ENCODE assay signal across 33 cellular contexts in the genomic region with DNA sequence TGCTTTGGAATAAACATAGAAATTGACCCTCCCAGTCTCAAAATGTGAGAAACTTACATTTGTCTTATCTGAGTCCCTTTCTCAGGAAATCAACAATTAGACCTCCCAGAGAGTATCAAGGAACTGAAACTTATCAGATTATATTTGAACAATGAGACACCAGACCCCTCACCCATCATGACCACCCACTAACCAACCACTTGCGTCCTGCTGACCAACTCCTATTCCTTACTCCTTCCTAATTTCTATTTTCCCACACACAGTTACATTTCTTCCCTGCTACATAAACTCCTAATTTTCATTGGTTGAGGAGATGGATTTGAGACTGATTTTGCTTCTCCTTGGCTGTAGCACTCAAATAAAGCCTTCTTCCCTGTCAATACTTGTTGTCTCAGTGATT.
"Had no signal": no experiment of that assay in that cellular context is flagged by ENCODE, and none has a peak within 500 bp of the region (broad histone marks: within the 10 kb centered on the region; RNA-seq: fewer than 3 reads in every experiment).

No MANE protein-coding gene starts in this region.

- H3K27ac ChIP-seq: adrenal gland, ascending aorta, body of pancreas, brain microvascular endothelial cell, breast epithelium, cardiac muscle cell had no signal

- H3K4me1 ChIP-seq: adrenal gland, ascending aorta, body of pancreas, breast epithelium had no signal

- ATAC-seq: activated naive CD4-positive, alpha-beta T cell treated with anti-CD3 and anti-CD28 coated beads, Interleukin-2, amount 50 U/mL, for 72 hours; activated naive CD8-positive, alpha-beta T cell treated with anti-CD3 and anti-CD28 coated beads, Interleukin-2, amount 50 U/mL, for 24 hours; activated T-cell treated with anti-CD3 and anti-CD28 coated beads, Interleukin-2, amount 50 U/mL, for 4 hours; activated T-cell treated with anti-CD3 and anti-CD28 coated beads, Interleukin-2, amount 50 U/mL, for 72 hours; activated T-helper 17 cell treated with anti-CD3 and anti-CD28 coated beads, Interleukin-2, amount 50 U/mL, for 72 hours; body of pancreas had no signal

- DNase-seq: activated effector memory CD4-positive, alpha-beta T cell treated with anti-CD3 and anti-CD28 coated beads, Interleukin-2, amount 50 U/mL, for 16 hours; activated effector memory CD4-positive, alpha-beta T cell treated with Interleukin-2 at 50 U/mL for 16 hours; activated gamma-delta T cell; activated gamma-delta T cell treated with Interleukin-2 at 50 U/mL for 16 hours; activated naive CD4-positive, alpha-beta T cell; activated naive CD4-positive, alpha-beta T cell treated with anti-CD3 and anti-CD28 coated beads for 36 hours; activated naive CD4-positive, alpha-beta T cell treated with anti-CD3 and anti-CD28 coated beads, Interleukin-2, amount 10 ng/mL, durations not matched to agents 7 days and 5 days; activated naive CD4-positive, alpha-beta T cell treated with anti-CD3 and anti-CD28 coated beads, Interleukin-2, amount 50 U/mL, for 16 hours; activated naive CD4-positive, alpha-beta T cell treated with Interleukin-2 at 50 U/mL for 16 hours; activated naive CD8-positive, alpha-beta T cell treated with anti-CD3 and anti-CD28 coated beads for 36 hours; activated naive CD8-positive, alpha-beta T cell treated with anti-CD3 and anti-CD28 coated beads, Interleukin-2, amount 10 ng/mL, durations not matched to agents 7 days and 5 days; activated naive CD8-positive, alpha-beta T cell treated with anti-CD3 and anti-CD28 coated beads, Interleukin-2, amount 50 U/mL, for 24 hours; activated T-cell treated with anti-CD3 and anti-CD28 coated beads, Interleukin-2, amount 50 U/mL, for 1 hour; activated T-cell treated with anti-CD3 and anti-CD28 coated beads, Interleukin-2, amount 50 U/mL, for 24 hours; activated T-cell treated with anti-CD3 and anti-CD28 coated beads, Interleukin-2, amount 50 U/mL, for 4 hours; activated T-cell treated with anti-CD3 and anti-CD28 coated beads, Interleukin-2, amount 50 U/mL, for 48 hours; activated T-cell treated with anti-CD3 and anti-CD28 coated beads, Interleukin-2, amount 50 U/mL, for 72 hours; adrenal gland; amniotic stem cell; amygdala; anterior cingulate cortex; aorta; body of pancreas; brain microvascular endothelial cell; caudate nucleus; central memory CD4-positive, alpha-beta T cell; cerebellar nuclear complex had no signal

- H3K4me3 ChIP-seq: adrenal gland, ascending aorta, body of pancreas, breast epithelium, cardiac muscle cell had no signal

- H3K9me3 ChIP-seq: adrenal gland had no signal

- H3K36me3 ChIP-seq: adrenal gland, ascending aorta, brain microvascular endothelial cell, breast epithelium, cardiac muscle cell had no signal

- FAIRE-seq: astrocyte had no signal

- H3K27me3 ChIP-seq: adrenal gland, ascending aorta, body of pancreas, brain microvascular endothelial cell, breast epithelium, cardiac muscle cell had no signal
